18 cellular contexts compared by ENCODE assay signal in genomic region chr7:2255145-2256139, GRCh38. TPM values are rescaled to one million over a fixed set of nuclear protein-coding genes. Genes with fewer than 3 reads are reported as not detected.
DNase-seq lines count a peak whose midpoint lies in the region; ATAC-seq and TF ChIP-seq lines count a peak whose summit lies in the region.
"Had no signal": no experiment of that assay in that cellular context is flagged by ENCODE, and none has a peak within 500 bp of the region (broad histone marks: within the 10 kb centered on the region; RNA-seq: fewer than 3 reads in every experiment).

No MANE protein-coding gene starts in this region.

- no peak overlapping the region for H3K14ac ChIP-seq in trophoblast cell (ENCODE audit: low read length)

- H3K79me2 ChIP-seq in trophoblast cell (ENCODE audit: control insufficient read depth, insufficient read depth, low read length, poor library complexity) = no peaks in the 10 kb centered on the region

- H4K8ac ChIP-seq in trophoblast cell (ENCODE audit: low read depth, low read length) = no peak overlapping the region

- peaks cover 32% of the 10 kb centered on the region for H3K4me1 Mint-ChIP-seq in activated CD8-positive, alpha-beta T cell treated with anti-CD3 and anti-CD28 coated beads, Interleukin-2, amount 10 ng/mL, durations not matched to agents 7 days and 5 days (ENCODE audit: low read depth)
- H3K4me1 Mint-ChIP-seq in activated CD8-positive, alpha-beta T cell treated with anti-CD3 and anti-CD28 coated beads for 36 hours (ENCODE audit: low read depth) = peaks cover 12% of the 10 kb centered on the region
- peaks cover 0 to 20% (median 9%) of the 10 kb centered on the region in 3 donors for H3K4me1 Mint-ChIP-seq in CD8-positive, alpha-beta memory T cell

- H3K9me3 Mint-ChIP-seq in activated CD8-positive, alpha-beta T cell treated with anti-CD3 and anti-CD28 coated beads, Interleukin-2, amount 10 ng/mL, durations not matched to agents 7 days and 5 days (ENCODE audit: insufficient read depth) = no peaks in the 10 kb centered on the region
- H3K9me3 Mint-ChIP-seq in activated CD8-positive, alpha-beta T cell treated with anti-CD3 and anti-CD28 coated beads for 36 hours = no peaks in the 10 kb centered on the region
- H3K9me3 Mint-ChIP-seq in CD8-positive, alpha-beta memory T cell = no peaks in the 10 kb centered on the region
- H3K9me3 Mint-ChIP-seq: activated CD4-positive, alpha-beta memory T cell treated with anti-CD3 and anti-CD28 coated beads, Interleukin-2, amount 10 ng/mL, durations not matched to agents 7 days and 5 days; activated T-helper 1 cell treated with anti-CD3 and anti-CD28 coated beads, Interleukin-12 subunit alpha, Interleukin-12 subunit beta, Interleukin-2, Interleukin-4 antibody, amounts not matched to agents 30 ng/mL and 10 ng/mL and 1 ng/mL, durations not matched to agents 14 hours and 24 hours and 36 hours; central memory CD8-positive, alpha-beta T cell had no signal

- H4K91ac ChIP-seq in trophoblast cell (ENCODE audit: low read depth, low read length) = no peak overlapping the region

- no peak overlapping the region for H3K9ac ChIP-seq in trophoblast cell (ENCODE audit: low read length)

- CTCF ChIA-PET in activated CD8-positive, alpha-beta T cell treated with anti-CD3 and anti-CD28 coated beads, Interleukin-2, amount 10 ng/mL, durations not matched to agents 7 days and 5 days (lab: Charles Lee) = interaction anchor here (1.2 kb wide), 1 partner anchor 10 kb away, joined by 3 read pairs; no protein-coding TSS in a partner anchor
- CTCF ChIA-PET in activated CD8-positive, alpha-beta T cell treated with anti-CD3 and anti-CD28 coated beads for 36 hours (lab: Charles Lee) = interaction anchor here (0.7 kb wide), 1 partner anchor 13 kb away, joined by 3 read pairs; no protein-coding TSS in a partner anchor
- CTCF ChIA-PET in A673 (lab: Charles Lee) = no interaction called here
- CTCF ChIA-PET in CD8-positive, alpha-beta memory T cell (lab: Charles Lee) = no interaction called here

- H2AFZ ChIP-seq in trophoblast cell (ENCODE audit: insufficient read depth, low read length, poor library complexity) = no peak overlapping the region

- no peak overlapping the region for H3K4ac ChIP-seq in trophoblast cell (ENCODE audit: low read depth, low read length)

- no TSS peak for BruUV-seq in A673 (replicated peaks; lab: Mats Ljungman, UMichigan)

- peaks cover 2% of the 10 kb centered on the region for H3K79me1 ChIP-seq in trophoblast cell (ENCODE audit: low read length)

- no peak overlapping the region for H2BK12ac ChIP-seq in trophoblast cell (ENCODE audit: low read length)

- POLR2A ChIA-PET in activated CD8-positive, alpha-beta T cell treated with anti-CD3 and anti-CD28 coated beads, Interleukin-2, amount 10 ng/mL, durations not matched to agents 7 days and 5 days (lab: Charles Lee) = interaction anchor here (0.5 to 0.7 kb wide), 2 partner anchors 35 to 426 kb away, joined by 4 to 5 read pairs; no protein-coding TSS in a partner anchor
- POLR2A ChIA-PET in activated CD8-positive, alpha-beta T cell treated with anti-CD3 and anti-CD28 coated beads for 36 hours (lab: Charles Lee) = interaction anchor here (0.9 kb wide), 1 partner anchor 99 kb away, joined by 3 read pairs; the partner anchor contains the start of gene EIF3B
- POLR2A ChIA-PET in A673 (lab: Charles Lee; ENCODE audit: low non-redundant PET) = no interaction called here
- POLR2A ChIA-PET in CD8-positive, alpha-beta memory T cell (lab: Charles Lee) = no interaction called here

- H2BK120ac ChIP-seq in trophoblast cell (ENCODE audit: insufficient read depth, low read length, poor library complexity) = no peak overlapping the region

- WGBS in trophoblast cell (ENCODE audit: extremely low coverage, insufficient coverage, insufficient read length) = no CpG with 5 or more reads among the region's 33 CpGs

- H3K27ac ChIP-seq in trophoblast cell (ENCODE audit: low read depth, low read length) (no peak overlapping the region), A673 (ENCODE audit: low read depth, low read length, poor library complexity, severe bottlenecking) (no peak overlapping the region)
- no peak overlapping the region for H3K27ac ChIP-seq in CD8-positive, alpha-beta memory T cell (ENCODE audit: low read depth, low read length)
- H3K27ac ChIP-seq: adrenal gland, lower lobe of right lung, VCaP had no signal

- H3K27me3 ChIP-seq in trophoblast cell (ENCODE audit: insufficient read depth, low read length) (no peaks in the 10 kb centered on the region), A673 (replicated peaks; ENCODE audit: insufficient read depth, low read depth, low read length, poor library complexity) (no peaks in the 10 kb centered on the region)
- no peaks in the 10 kb centered on the region for H3K27me3 ChIP-seq in CD8-positive, alpha-beta memory T cell (ENCODE audit: insufficient read depth, low read length, poor library complexity, severe bottlenecking)
- H3K27me3 ChIP-seq: adrenal gland had no signal

- no peak for ATAC-seq in activated CD8-positive, alpha-beta T cell treated with anti-CD3 and anti-CD28 coated beads, Interleukin-2, amount 10 ng/mL, durations not matched to agents 7 days and 5 days
- no peak for ATAC-seq in activated CD8-positive, alpha-beta T cell treated with anti-CD3 and anti-CD28 coated beads for 36 hours
- ATAC-seq in GM19035 (IDR thresholded peaks at IDR 0.05; ENCODE audit: unreplicated experiment) = no peak
- ATAC-seq: lower lobe of right lung had no signal

- no peak overlapping the region for H3K18ac ChIP-seq in trophoblast cell (ENCODE audit: low read length)

- H3K4me3 ChIP-seq in astrocyte of the spinal cord (ENCODE audit: low read depth, low read length) = no peak overlapping the region
- no peak overlapping the region for H3K4me3 ChIP-seq in trophoblast cell (ENCODE audit: low read depth, low read length)
- H3K4me3 ChIP-seq in A673 (ENCODE audit: low read depth, low read length, poor library complexity, severe bottlenecking) = no peak overlapping the region
- no peak overlapping the region for H3K4me3 ChIP-seq in CD8-positive, alpha-beta memory T cell (ENCODE audit: low read length)
- H3K4me3 ChIP-seq: adrenal gland, lower lobe of right lung had no signal

- no peak overlapping the region for H2BK5ac ChIP-seq in trophoblast cell (ENCODE audit: low read depth, low read length, poor library complexity)

- H3K9me3 ChIP-seq in trophoblast cell (ENCODE audit: insufficient read depth, low read depth, low read length) (no peaks in the 10 kb centered on the region), A673 (ENCODE audit: low read depth, low read length, poor library complexity, severe bottlenecking) (no peaks in the 10 kb centered on the region)
- no peaks in the 10 kb centered on the region for H3K9me3 ChIP-seq in CD8-positive, alpha-beta memory T cell (ENCODE audit: low read length)
- H3K9me3 ChIP-seq: adrenal gland, lower lobe of right lung had no signal

- H2AK5ac ChIP-seq in trophoblast cell (ENCODE audit: low read length) = no peak overlapping the region

- H3K4me1 ChIP-seq in trophoblast cell (ENCODE audit: control insufficient read depth in 1 of 2, insufficient read depth in 2 of 2, low read length in 2 of 2) = no peaks in the 10 kb centered on the region
- H3K4me1 ChIP-seq in A673 (ENCODE audit: insufficient read depth, low read length, poor library complexity, severe bottlenecking) = no peaks in the 10 kb centered on the region
- no peaks in the 10 kb centered on the region for H3K4me1 ChIP-seq in CD8-positive, alpha-beta memory T cell (ENCODE audit: insufficient read depth, low read length)
- H3K4me1 ChIP-seq: adrenal gland, lower lobe of right lung had no signal

- no peak overlapping the region for H3K4me3 Mint-ChIP-seq in activated CD8-positive, alpha-beta T cell treated with anti-CD3 and anti-CD28 coated beads, Interleukin-2, amount 10 ng/mL, durations not matched to agents 7 days and 5 days
- no peak overlapping the region for H3K4me3 Mint-ChIP-seq in activated CD8-positive, alpha-beta T cell treated with anti-CD3 and anti-CD28 coated beads for 36 hours
- H3K4me3 Mint-ChIP-seq in CD8-positive, alpha-beta memory T cell = no peak overlapping the region
- H3K4me3 Mint-ChIP-seq: activated CD4-positive, alpha-beta memory T cell treated with anti-CD3 and anti-CD28 coated beads, Interleukin-2, amount 10 ng/mL, durations not matched to agents 7 days and 5 days; activated T-helper 1 cell treated with anti-CD3 and anti-CD28 coated beads, Interleukin-12 subunit alpha, Interleukin-12 subunit beta, Interleukin-2, Interleukin-4 antibody, amounts not matched to agents 30 ng/mL and 10 ng/mL and 1 ng/mL, durations not matched to agents 14 hours and 24 hours and 36 hours; central memory CD8-positive, alpha-beta T cell had no signal

- no peak for DNase-seq in activated CD8-positive, alpha-beta T cell treated with anti-CD3 and anti-CD28 coated beads, Interleukin-2, amount 10 ng/mL, durations not matched to agents 7 days and 5 days
- no peak for DNase-seq in activated CD8-positive, alpha-beta T cell treated with anti-CD3 and anti-CD28 coated beads for 36 hours
- peak; percentile 34 for DNase-seq in HT1080 (ENCODE audit: low read depth)
- peak; percentile 68 for DNase-seq in astrocyte of the spinal cord (ENCODE audit: low read depth, low spot score)
- DNase-seq in trophoblast cell = peak; percentile 17 to 23
- no peak for DNase-seq in A673 (ENCODE audit: low spot score)
- no peak for DNase-seq in CD8-positive, alpha-beta memory T cell
- DNase-seq: activated CD4-positive, alpha-beta memory T cell treated with anti-CD3 and anti-CD28 coated beads, Interleukin-2, amount 10 ng/mL, durations not matched to agents 7 days and 5 days; adrenal gland; lower lobe of right lung; NCI-H1930; NCI-H446; NK-92 treated with Interleukin-12 subunit alpha and Interleukin-12 subunit beta, amount 100 ng/mL, for 24 hours; stimulated activated CD4-positive, alpha-beta T cell treated with anti-CD3 and anti-CD28 coated beads, Interleukin-2, amount 100 ng/mL, for 24 hours had no signal

- H3K36me3 ChIP-seq in trophoblast cell (ENCODE audit: control insufficient read depth in 1 of 2, insufficient read depth in 2 of 2, low read length in 2 of 2) = peaks cover 38 to 43% of the 10 kb centered on the region in 2 experiments
- no peaks in the 10 kb centered on the region for H3K36me3 ChIP-seq in A673 (ENCODE audit: insufficient read depth, low read length, poor library complexity, severe bottlenecking)
- H3K36me3 ChIP-seq in CD8-positive, alpha-beta memory T cell (ENCODE audit: insufficient read depth, low read length) = no peaks in the 10 kb centered on the region

- H4K12ac ChIP-seq in trophoblast cell (ENCODE audit: low read depth, low read length) = no peak overlapping the region

- H3K27me3 Mint-ChIP-seq in activated CD8-positive, alpha-beta T cell treated with anti-CD3 and anti-CD28 coated beads, Interleukin-2, amount 10 ng/mL, durations not matched to agents 7 days and 5 days (ENCODE audit: low read depth) = no peaks in the 10 kb centered on the region
- no peaks in the 10 kb centered on the region for H3K27me3 Mint-ChIP-seq in activated CD8-positive, alpha-beta T cell treated with anti-CD3 and anti-CD28 coated beads for 36 hours
- H3K27me3 Mint-ChIP-seq in CD8-positive, alpha-beta memory T cell = no peaks in the 10 kb centered on the region
- H3K27me3 Mint-ChIP-seq: activated CD4-positive, alpha-beta memory T cell treated with anti-CD3 and anti-CD28 coated beads, Interleukin-2, amount 10 ng/mL, durations not matched to agents 7 days and 5 days; central memory CD8-positive, alpha-beta T cell had no signal

- in situ Hi-C loops in astrocyte of the spinal cord (cut with HindIII; ENCODE audit: low sequenced_read_pairs) = no loop called here

- TF ChIP-seq CTCF in activated CD8-positive, alpha-beta T cell treated with anti-CD3 and anti-CD28 coated beads for 36 hours (IDR thresholded peaks at IDR 0.05) = no peak
- TF ChIP-seq CTCF in astrocyte of the spinal cord (IDR thresholded peaks at IDR 0.05; ENCODE audit: low read depth, low read length) (no peak), A673 (conservative IDR thresholded peaks at IDR 0.05; ENCODE audit: low read depth, low read length) (no peak)

- H3K4me2 ChIP-seq in trophoblast cell (ENCODE audit: low read length) = no peak overlapping the region

- intact Hi-C loops in activated CD8-positive, alpha-beta T cell treated with anti-CD3 and anti-CD28 coated beads for 36 hours (cut with micrococcal nuclease) = no loop called here
- intact Hi-C loops in A673 (cut with micrococcal nuclease; ENCODE audit: unreplicated experiment) = no loop called here

- peaks cover 21% of the 10 kb centered on the region for H3K36me3 Mint-ChIP-seq in activated CD8-positive, alpha-beta T cell treated with anti-CD3 and anti-CD28 coated beads, Interleukin-2, amount 10 ng/mL, durations not matched to agents 7 days and 5 days (ENCODE audit: low read depth)
- H3K36me3 Mint-ChIP-seq in activated CD8-positive, alpha-beta T cell treated with anti-CD3 and anti-CD28 coated beads for 36 hours (ENCODE audit: low read depth) = peaks cover 6% of the 10 kb centered on the region
- peaks cover 0 to 18% (median 5%) of the 10 kb centered on the region in 3 donors for H3K36me3 Mint-ChIP-seq in CD8-positive, alpha-beta memory T cell

- H3K23ac ChIP-seq in trophoblast cell (ENCODE audit: low read length) = no peak overlapping the region

- peak overlapping the region; percentile 22 for H3K27ac Mint-ChIP-seq in activated CD8-positive, alpha-beta T cell treated with anti-CD3 and anti-CD28 coated beads, Interleukin-2, amount 10 ng/mL, durations not matched to agents 7 days and 5 days
- no peak overlapping the region for H3K27ac Mint-ChIP-seq in activated CD8-positive, alpha-beta T cell treated with anti-CD3 and anti-CD28 coated beads for 36 hours
- H3K27ac Mint-ChIP-seq in CD8-positive, alpha-beta memory T cell = peak overlapping the region in 2 of 8 donors; percentile 42 to 68
- H3K27ac Mint-ChIP-seq: activated CD4-positive, alpha-beta memory T cell treated with anti-CD3 and anti-CD28 coated beads, Interleukin-2, amount 10 ng/mL, durations not matched to agents 7 days and 5 days; activated T-helper 1 cell treated with anti-CD3 and anti-CD28 coated beads, Interleukin-12 subunit alpha, Interleukin-12 subunit beta, Interleukin-2, Interleukin-4 antibody, amounts not matched to agents 30 ng/mL and 10 ng/mL and 1 ng/mL, durations not matched to agents 14 hours and 24 hours and 36 hours had no signal

RNA-seq across cellular contexts. Expression of gene NUDT1, which starts 13.4 kb away (rescaled TPM):
- total RNA-seq in activated CD8-positive, alpha-beta T cell treated with anti-CD3 and anti-CD28 coated beads, Interleukin-2, amount 10 ng/mL, durations not matched to agents 7 days and 5 days = 100 to 1,000 TPM; 126 to 130 TPM
- 10 to 100 TPM; 90.2 to 93.9 TPM for total RNA-seq in activated CD8-positive, alpha-beta T cell treated with anti-CD3 and anti-CD28 coated beads for 36 hours
- 58.9 and 90.2 TPM in 2 replicates for total RNA-seq in HT1080 (2014; rRNA removed; shearing (Covaris generic))
- 61.0 and 76.6 TPM in 2 replicates for polyA plus RNA-seq in HT1080 (2015; cell fraction: cytosol; rRNA removed)
- polyA plus RNA-seq in HT1080 (2015; cell fraction: nucleus; rRNA removed) = 28.4 and 44.1 TPM in 2 replicates
- polyA plus RNA-seq in trophoblast cell (2013) = 23.2 and 26.4 TPM in 2 replicates
- total RNA-seq in A673 (2021) = 115 and 117 TPM in 2 replicates
- total RNA-seq in CD8-positive, alpha-beta memory T cell = 10 to 100 TPM; 83.1 to 89.8 TPM
- 52.7 TPM for polyA plus RNA-seq in CD8-positive, alpha-beta memory T cell

RNA-seq across cellular contexts. Expression of gene MRM2, which starts 13.4 kb away (rescaled TPM):
- 10 to 100 TPM; 36.7 to 37.8 TPM for total RNA-seq in activated CD8-positive, alpha-beta T cell treated with anti-CD3 and anti-CD28 coated beads, Interleukin-2, amount 10 ng/mL, durations not matched to agents 7 days and 5 days
- 10 to 100 TPM; 30.3 to 31.9 TPM for total RNA-seq in activated CD8-positive, alpha-beta T cell treated with anti-CD3 and anti-CD28 coated beads for 36 hours
- 66.0 and 73.2 TPM in 2 replicates for total RNA-seq in HT1080 (2014; rRNA removed; shearing (Covaris generic))
- 44.9 and 49.3 TPM in 2 replicates for polyA plus RNA-seq in HT1080 (2015; cell fraction: cytosol; rRNA removed)
- 26.4 and 33.8 TPM in 2 replicates for polyA plus RNA-seq in HT1080 (2015; cell fraction: nucleus; rRNA removed)
- 21.4 and 22.1 TPM in 2 replicates for polyA plus RNA-seq in trophoblast cell (2013)
- 50.4 and 51.3 TPM in 2 replicates for total RNA-seq in A673 (2021)
- total RNA-seq in CD8-positive, alpha-beta memory T cell = 10 to 100 TPM; 51.6 to 54.2 TPM
- 35.6 TPM for polyA plus RNA-seq in CD8-positive, alpha-beta memory T cell

RNA-seq across cellular contexts. Expression of gene MAD1L1, which starts 22.7 kb away (rescaled TPM):
- 10 to 100 TPM; 79.8 to 82.7 TPM for total RNA-seq in activated CD8-positive, alpha-beta T cell treated with anti-CD3 and anti-CD28 coated beads, Interleukin-2, amount 10 ng/mL, durations not matched to agents 7 days and 5 days
- 10 to 100 TPM; 40.0 to 44.7 TPM for total RNA-seq in activated CD8-positive, alpha-beta T cell treated with anti-CD3 and anti-CD28 coated beads for 36 hours
- total RNA-seq in HT1080 (2014; rRNA removed; shearing (Covaris generic)) = 184 and 204 TPM in 2 replicates
- 94.2 and 128 TPM in 2 replicates for polyA plus RNA-seq in HT1080 (2015; cell fraction: cytosol; rRNA removed)
- polyA plus RNA-seq in HT1080 (2015; cell fraction: nucleus; rRNA removed) = 58.9 and 67.6 TPM in 2 replicates
- 23.7 and 24.6 TPM in 2 replicates for polyA plus RNA-seq in trophoblast cell (2013)
- total RNA-seq in A673 (2021) = 46.7 and 54.3 TPM in 2 replicates
- total RNA-seq in CD8-positive, alpha-beta memory T cell = 10 to 100 TPM; 43.6 to 47.3 TPM
- polyA plus RNA-seq in CD8-positive, alpha-beta memory T cell = 185 TPM

RNA-seq across cellular contexts. Expression of gene SNX8, which starts 58.8 kb away (rescaled TPM):
- 10 to 100 TPM; 28.3 to 35.8 TPM for total RNA-seq in activated CD8-positive, alpha-beta T cell treated with anti-CD3 and anti-CD28 coated beads, Interleukin-2, amount 10 ng/mL, durations not matched to agents 7 days and 5 days
- total RNA-seq in activated CD8-positive, alpha-beta T cell treated with anti-CD3 and anti-CD28 coated beads for 36 hours = 10 to 100 TPM; 31.7 to 36.8 TPM
- 16.7 and 19.9 TPM in 2 replicates for total RNA-seq in HT1080 (2014; rRNA removed; shearing (Covaris generic))
- 18.5 and 32.0 TPM in 2 replicates for polyA plus RNA-seq in HT1080 (2015; cell fraction: cytosol; rRNA removed)
- 15.9 and 19.2 TPM in 2 replicates for polyA plus RNA-seq in HT1080 (2015; cell fraction: nucleus; rRNA removed)
- polyA plus RNA-seq in trophoblast cell (2013) = 16.1 and 16.4 TPM in 2 replicates
- 42.9 and 52.1 TPM in 2 replicates for total RNA-seq in A673 (2021)
- 10 to 100 TPM; 40.3 to 42.3 TPM for total RNA-seq in CD8-positive, alpha-beta memory T cell
- 6.5 TPM for polyA plus RNA-seq in CD8-positive, alpha-beta memory T cell

Comparison
In these comparisons a context has a peak if more than half of its experiments do, and no peak if none do; other contexts are left out.
1. DNase-seq: peak in HT1080 (single experiment), astrocyte of the spinal cord (single experiment) and trophoblast cell (2 of 2); none in activated CD8-positive, alpha-beta T cell treated with anti-CD3 and anti-CD28 coated beads, Interleukin-2, amount 10 ng/mL, durations not matched to agents 7 days and 5 days (single experiment), activated CD8-positive, alpha-beta T cell treated with anti-CD3 and anti-CD28 coated beads for 36 hours (single experiment), A673 (single experiment) and CD8-positive, alpha-beta memory T cell (0 of 5).
2. CTCF ChIA-PET loops: an anchor here in activated CD8-positive, alpha-beta T cell treated with anti-CD3 and anti-CD28 coated beads, Interleukin-2, amount 10 ng/mL, durations not matched to agents 7 days and 5 days (1.2 kb wide) and activated CD8-positive, alpha-beta T cell treated with anti-CD3 and anti-CD28 coated beads for 36 hours (0.7 kb wide); none called in A673 and CD8-positive, alpha-beta memory T cell.
3. POLR2A ChIA-PET loops: an anchor here in activated CD8-positive, alpha-beta T cell treated with anti-CD3 and anti-CD28 coated beads, Interleukin-2, amount 10 ng/mL, durations not matched to agents 7 days and 5 days (0.5 to 0.7 kb wide) and activated CD8-positive, alpha-beta T cell treated with anti-CD3 and anti-CD28 coated beads for 36 hours (0.9 kb wide); none called in A673 and CD8-positive, alpha-beta memory T cell.